1 cellular context compared by ENCODE assay signal in the genomic region with DNA sequence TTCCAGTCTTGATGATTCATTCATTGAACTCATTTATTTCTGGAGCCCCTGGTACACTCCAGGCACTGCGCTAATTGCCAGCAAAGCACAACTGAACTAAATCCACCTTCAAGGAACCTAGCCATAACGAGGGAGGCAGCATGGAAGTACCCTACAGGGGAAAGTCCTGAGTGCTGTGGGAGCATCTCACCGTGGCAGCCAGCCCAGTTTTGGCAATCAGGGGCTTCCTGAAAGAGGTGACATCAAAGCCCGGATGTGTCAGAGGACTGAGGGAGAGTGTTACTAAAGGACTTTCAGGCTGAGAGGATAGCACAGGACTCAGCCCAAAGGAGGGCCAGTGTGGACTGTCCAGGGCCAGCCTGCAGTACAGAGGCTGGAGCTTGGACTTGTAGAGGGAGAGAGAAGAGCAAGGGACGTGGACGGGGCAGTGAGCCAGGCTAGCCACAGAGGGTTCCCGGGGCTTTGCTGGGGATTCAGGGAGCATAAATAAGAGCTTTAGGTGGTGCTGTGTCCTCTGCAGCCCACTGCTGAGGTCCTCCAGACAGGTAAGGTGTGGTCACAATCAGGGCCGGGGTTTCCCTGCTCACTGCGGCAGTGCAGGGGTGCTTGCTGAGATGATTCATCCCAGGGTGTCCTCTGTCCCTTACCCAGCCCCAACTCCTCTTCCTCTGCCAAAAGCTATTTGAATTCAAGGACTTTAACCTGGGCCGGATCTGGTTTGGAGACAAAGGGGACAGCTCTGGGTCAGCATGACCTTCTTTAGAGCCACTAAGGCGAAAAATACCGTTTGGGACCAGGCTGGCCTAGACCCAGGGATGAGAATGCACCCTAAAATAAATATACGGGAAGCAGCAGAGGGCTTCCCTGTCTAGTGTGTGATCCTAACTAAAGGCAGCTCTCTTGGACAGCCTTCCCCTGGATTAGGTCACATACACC.
TF ChIP-seq lines count a peak whose summit lies in the region.

No MANE protein-coding gene starts in this region.

TF ChIP-seq in liver, 16 proteins besides CTCF, POLR2A, EP300 and RAD21 (continued from another document):
- TF ChIP-seq, protein P1, sequence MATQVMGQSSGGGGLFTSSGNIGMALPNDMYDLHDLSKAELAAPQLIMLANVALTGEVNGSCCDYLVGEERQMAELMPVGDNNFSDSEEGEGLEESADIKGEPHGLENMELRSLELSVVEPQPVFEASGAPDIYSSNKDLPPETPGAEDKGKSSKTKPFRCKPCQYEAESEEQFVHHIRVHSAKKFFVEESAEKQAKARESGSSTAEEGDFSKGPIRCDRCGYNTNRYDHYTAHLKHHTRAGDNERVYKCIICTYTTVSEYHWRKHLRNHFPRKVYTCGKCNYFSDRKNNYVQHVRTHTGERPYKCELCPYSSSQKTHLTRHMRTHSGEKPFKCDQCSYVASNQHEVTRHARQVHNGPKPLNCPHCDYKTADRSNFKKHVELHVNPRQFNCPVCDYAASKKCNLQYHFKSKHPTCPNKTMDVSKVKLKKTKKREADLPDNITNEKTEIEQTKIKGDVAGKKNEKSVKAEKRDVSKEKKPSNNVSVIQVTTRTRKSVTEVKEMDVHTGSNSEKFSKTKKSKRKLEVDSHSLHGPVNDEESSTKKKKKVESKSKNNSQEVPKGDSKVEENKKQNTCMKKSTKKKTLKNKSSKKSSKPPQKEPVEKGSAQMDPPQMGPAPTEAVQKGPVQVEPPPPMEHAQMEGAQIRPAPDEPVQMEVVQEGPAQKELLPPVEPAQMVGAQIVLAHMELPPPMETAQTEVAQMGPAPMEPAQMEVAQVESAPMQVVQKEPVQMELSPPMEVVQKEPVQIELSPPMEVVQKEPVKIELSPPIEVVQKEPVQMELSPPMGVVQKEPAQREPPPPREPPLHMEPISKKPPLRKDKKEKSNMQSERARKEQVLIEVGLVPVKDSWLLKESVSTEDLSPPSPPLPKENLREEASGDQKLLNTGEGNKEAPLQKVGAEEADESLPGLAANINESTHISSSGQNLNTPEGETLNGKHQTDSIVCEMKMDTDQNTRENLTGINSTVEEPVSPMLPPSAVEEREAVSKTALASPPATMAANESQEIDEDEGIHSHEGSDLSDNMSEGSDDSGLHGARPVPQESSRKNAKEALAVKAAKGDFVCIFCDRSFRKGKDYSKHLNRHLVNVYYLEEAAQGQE (IDR thresholded peaks at IDR 0.05) = peak; percentile 87
- peak; percentile 93 to 96 for TF ChIP-seq RXRA (IDR thresholded peaks at IDR 0.05)
- no peak for TF ChIP-seq FOXA1 (IDR thresholded peaks at IDR 0.05)
- TF ChIP-seq, protein P2, sequence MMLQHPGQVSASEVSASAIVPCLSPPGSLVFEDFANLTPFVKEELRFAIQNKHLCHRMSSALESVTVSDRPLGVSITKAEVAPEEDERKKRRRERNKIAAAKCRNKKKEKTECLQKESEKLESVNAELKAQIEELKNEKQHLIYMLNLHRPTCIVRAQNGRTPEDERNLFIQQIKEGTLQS (IDR thresholded peaks at IDR 0.05) = peak; percentile 93
- TF ChIP-seq YY1 (IDR thresholded peaks at IDR 0.05) = peak; percentile 88
- no peak for TF ChIP-seq NR2F2 (IDR thresholded peaks at IDR 0.05)
- TF ChIP-seq, protein P3, sequence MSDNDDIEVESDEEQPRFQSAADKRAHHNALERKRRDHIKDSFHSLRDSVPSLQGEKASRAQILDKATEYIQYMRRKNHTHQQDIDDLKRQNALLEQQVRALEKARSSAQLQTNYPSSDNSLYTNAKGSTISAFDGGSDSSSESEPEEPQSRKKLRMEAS (IDR thresholded peaks at IDR 0.05) = peak; percentile 78
- TF ChIP-seq HNF4G (IDR thresholded peaks at IDR 0.05) = peak; percentile 92
- TF ChIP-seq SP1 (IDR thresholded peaks at IDR 0.05) = peak; percentile 98
